Comparison of ENCODE assay signal across 10 cellular contexts in genomic region chr2:31239842-31240198, GRCh38. TPM values are rescaled to one million over a fixed set of nuclear protein-coding genes. Genes with fewer than 3 reads are reported as not detected.
A peak's percentile ranks its signal among the peaks of the same experiment; 100 is the strongest.
DNase-seq lines count a peak whose midpoint lies in the region; TF ChIP-seq lines count a peak whose summit lies in the region.
"Had no signal": no experiment of that assay in that cellular context is flagged by ENCODE, and none has a peak within 500 bp of the region (broad histone marks: within the 10 kb centered on the region; RNA-seq: fewer than 3 reads in every experiment).

No MANE protein-coding gene starts in this region.

- H3K36me3 ChIP-seq in left ventricle myocardium inferior (peaks cover 8% of the 10 kb centered on the region), Caco-2 (ENCODE audit: control insufficient read depth, insufficient read depth, low read length) (no peaks in the 10 kb centered on the region)
- H3K36me3 ChIP-seq: BE2C had no signal

- peaks cover 71% of the 10 kb centered on the region for H3K4me1 ChIP-seq in left ventricle myocardium inferior
- no peaks in the 10 kb centered on the region for H3K4me1 ChIP-seq in Caco-2
- H3K4me1 ChIP-seq: BE2C had no signal

- peak overlapping the region; percentile 19 for H3K4me3 ChIP-seq in left ventricle myocardium inferior
- no peak overlapping the region for H3K4me3 ChIP-seq in Caco-2 (ENCODE audit: low read depth, low read length)

- H3K4me3 Mint-ChIP-seq in Caco-2 (ENCODE audit: unreplicated experiment), result no peak overlapping the region
- H3K4me3 Mint-ChIP-seq: activated T-helper 1 cell treated with anti-CD3 and anti-CD28 coated beads, Interleukin-12 subunit alpha, Interleukin-12 subunit beta, Interleukin-2, Interleukin-4 antibody, amounts not matched to agents 30 ng/mL and 10 ng/mL and 1 ng/mL, durations not matched to agents 14 hours and 24 hours and 36 hours had no signal

- CTCF ChIA-PET in Caco-2 (lab: Charles Lee), result no interaction called here

- no peak overlapping the region for H3K27ac Mint-ChIP-seq in Caco-2 (ENCODE audit: unreplicated experiment)
- H3K27ac Mint-ChIP-seq: activated T-helper 1 cell treated with anti-CD3 and anti-CD28 coated beads, Interleukin-12 subunit alpha, Interleukin-12 subunit beta, Interleukin-2, Interleukin-4 antibody, amounts not matched to agents 30 ng/mL and 10 ng/mL and 1 ng/mL, durations not matched to agents 14 hours and 24 hours and 36 hours had no signal

- POLR2A ChIA-PET in Caco-2 (lab: Charles Lee), result no interaction called here

- no TSS peak for BruUV-seq in Caco-2 (replicated peaks; lab: Mats Ljungman, UMichigan)

- H3K27me3 ChIP-seq in left ventricle myocardium inferior (ENCODE audit: low read depth) (no peaks in the 10 kb centered on the region), Caco-2 (replicated peaks; ENCODE audit: control insufficient read depth, insufficient read depth, low read length) (no peaks in the 10 kb centered on the region; the same call in 1 of the 2 replicates)
- H3K27me3 ChIP-seq: BE2C had no signal

- no peaks in the 10 kb centered on the region for H3K4me1 Mint-ChIP-seq in Caco-2 (ENCODE audit: low read depth, unreplicated experiment)

- DNase-seq in Ammon's horn (ENCODE audit: low spot score) (peak; percentile 72), astrocyte of the hippocampus (ENCODE audit: low read depth, low spot score) (peak; percentile 77), left ventricle myocardium inferior (peak; percentile 67), pons (ENCODE audit: low spot score) (peak; percentile 33), 8988T (no peak), retina (no peak), Caco-2 (no peak), DMS79 treated with DMSO at 0.1 percent for 48 hours (lab: John Stamatoyannopoulos, UW) (no peak)
- DNase-seq: BE2C had no signal

- H3K27me3 Mint-ChIP-seq in Caco-2 (ENCODE audit: insufficient read depth, unreplicated experiment), result peaks cover 3% of the 10 kb centered on the region

- no peak for TF ChIP-seq CTCF in left ventricle myocardium inferior (IDR thresholded peaks at IDR 0.05; ENCODE audit: borderline replicate concordance)
- no peak for TF ChIP-seq CTCF in Caco-2 (IDR thresholded peaks at IDR 0.05; ENCODE audit: insufficient read depth in 1 of 2, low read depth in 1 of 2, low read length in 1 of 2, severe bottlenecking in 1 of 2, unreplicated experiment in 1 of 2)

- intact Hi-C loops in left ventricle myocardium inferior (cut with micrococcal nuclease) (loop anchor here (10.0 kb wide), 1 partner anchor 85 kb away; no protein-coding TSS in a partner anchor), Caco-2 (cut with micrococcal nuclease; ENCODE audit: unreplicated experiment) (no loop called here)

- H3K27ac ChIP-seq in left ventricle myocardium inferior (replicated peaks), result peak overlapping the region; percentile 91

- H3K36me3 Mint-ChIP-seq in Caco-2 (ENCODE audit: insufficient read depth, unreplicated experiment), result no peaks in the 10 kb centered on the region

- H3K9me3 Mint-ChIP-seq in Caco-2 (ENCODE audit: unreplicated experiment), result no peaks in the 10 kb centered on the region
- H3K9me3 Mint-ChIP-seq: activated T-helper 1 cell treated with anti-CD3 and anti-CD28 coated beads, Interleukin-12 subunit alpha, Interleukin-12 subunit beta, Interleukin-2, Interleukin-4 antibody, amounts not matched to agents 30 ng/mL and 10 ng/mL and 1 ng/mL, durations not matched to agents 14 hours and 24 hours and 36 hours had no signal

- H3K9me3 ChIP-seq in left ventricle myocardium inferior (replicated peaks), result no peaks in the 10 kb centered on the region
- H3K9me3 ChIP-seq in Caco-2, result no peaks in the 10 kb centered on the region
- H3K9me3 ChIP-seq: BE2C had no signal

RNA-seq across cellular contexts. Expression of gene EHD3, which starts 5.9 kb away (rescaled TPM):
- total RNA-seq in left ventricle myocardium inferior (29.7 TPM), Caco-2 (2022) (not detected in 2 replicates)

RNA-seq across cellular contexts. Expression of gene CAPN14, which starts 22.5 kb away (rescaled TPM):
- total RNA-seq in left ventricle myocardium inferior (0.27 TPM), Caco-2 (2022) (0.21 and 0.23 TPM in 2 replicates)

Comparison
In these comparisons a context has a peak if more than half of its experiments do, and no peak if none do; other contexts are left out.
1. DNase-seq: peak in Ammon's horn (single experiment), astrocyte of the hippocampus (single experiment), left ventricle myocardium inferior (single experiment) and pons (single experiment); none in 8988T (single experiment), retina (single experiment), Caco-2 (0 of 2) and DMS79 treated with DMSO at 0.1 percent for 48 hours (single experiment).
2. RNA of gene EHD3, which starts 5.9 kb away (total RNA-seq): 29.7 TPM in left ventricle myocardium inferior (single experiment); not detected in Caco-2; every median in the first group is over 10 times any median in the second.